In genomic region chr14:104135904-104136471, GRCh38 we compare ENCODE assay signal across 13 cellular contexts. TPM values are rescaled to one million over a fixed set of nuclear protein-coding genes. Genes with fewer than 3 reads are reported as not detected.
DNase-seq lines count a peak whose midpoint lies in the region; ATAC-seq, FAIRE-seq and TF ChIP-seq lines count a peak whose summit lies in the region.
"Had no signal": no experiment of that assay in that cellular context is flagged by ENCODE, and none has a peak within 500 bp of the region (broad histone marks: within the 10 kb centered on the region; RNA-seq: fewer than 3 reads in every experiment).

No MANE protein-coding gene starts in this region.

- H3K9me3 Mint-ChIP-seq in glutamatergic neuron (ENCODE audit: unreplicated experiment), result peaks cover 4% of the 10 kb centered on the region

- no peak overlapping the region for H2AFZ ChIP-seq in PC-9

- no peak overlapping the region for H3K4me3 Mint-ChIP-seq in glutamatergic neuron (ENCODE audit: unreplicated experiment)

- in situ Hi-C loops in KBM-7 (cut with MboI; ENCODE audit: low pct_unique_long_range_greater_than_20kb, low sequenced_read_pairs), result no loop called here

- no TSS peak for BruUV-seq in PC-9 (replicated peaks; lab: Mats Ljungman, UMichigan)

- intact Hi-C loops in pancreas (cut with DNase I) (loop anchor here in 2 of 3 donors (2.0 to 5.0 kb wide), 3 partner anchors 426 to 501 kb away; no protein-coding TSS in a partner anchor), PC-9 (cut with micrococcal nuclease; ENCODE audit: unreplicated experiment) (loop anchor here (2.0 to 5.0 kb wide), 2 partner anchors 429 to 506 kb away; no protein-coding TSS in a partner anchor)

- H3K4me1 Mint-ChIP-seq in glutamatergic neuron (ENCODE audit: low read depth, unreplicated experiment), result peaks cover 2% of the 10 kb centered on the region

- H3K4me1 ChIP-seq in pancreas, result peaks cover 4 to 9% (median 5%) of the 10 kb centered on the region in 3 donors
- peaks cover 0 to 3% of the 10 kb centered on the region in 2 donors for H3K4me1 ChIP-seq in small intestine (ENCODE audit: control insufficient read depth in 2 of 2, insufficient read depth in 1 of 2, low read depth in 1 of 2, low read length in 1 of 2)
- no peaks in the 10 kb centered on the region for H3K4me1 ChIP-seq in PC-9 (replicated peaks; ENCODE audit: insufficient read depth)

- H3K36me3 ChIP-seq in pancreas, result no peaks in the 10 kb centered on the region
- H3K36me3 ChIP-seq in small intestine (ENCODE audit: control insufficient read depth in 2 of 2, insufficient read depth in 2 of 2, low read length in 2 of 2), result no peaks in the 10 kb centered on the region
- H3K36me3 ChIP-seq in PC-9 (ENCODE audit: low read depth), result no peaks in the 10 kb centered on the region
- H3K36me3 ChIP-seq: gastroesophageal sphincter had no signal

- H3K4me3 ChIP-seq in pancreas (peak overlapping the region in 2 of 4 donors; percentile 22 to 33), small intestine (ENCODE audit: low read depth in 1 of 2, low read length in 2 of 2) (peak overlapping the region in 1 of 2 donors; percentile 23), PC-9 (no peak overlapping the region)

- POLR2A ChIA-PET in PC-9 (lab: Charles Lee; ENCODE audit: unreplicated experiment), result no interaction called here

- H3K27me3 Mint-ChIP-seq in glutamatergic neuron (ENCODE audit: unreplicated experiment), result peaks cover 5% of the 10 kb centered on the region

- no peak overlapping the region for H3K4me2 ChIP-seq in PC-9

- TF ChIP-seq CTCF in glutamatergic neuron (IDR thresholded peaks at IDR 0.05; ENCODE audit: partially characterized antibody, unreplicated experiment) (no peak), pancreas (IDR thresholded peaks at IDR 0.05) (no peak), PC-9 (conservative IDR thresholded peaks at IDR 0.05) (no peak)

- H3K36me3 Mint-ChIP-seq in glutamatergic neuron (ENCODE audit: unreplicated experiment), result no peaks in the 10 kb centered on the region

- H3K27me3 ChIP-seq in pancreas (peaks cover 0 to 14% (median 3%) of the 10 kb centered on the region in 4 donors), small intestine (ENCODE audit: control insufficient read depth in 2 of 2, insufficient read depth in 2 of 2, low read length in 2 of 2) (peaks cover 30 to 44% of the 10 kb centered on the region in 2 donors), PC-9 (ENCODE audit: insufficient read depth, low read depth) (peaks cover 23% of the 10 kb centered on the region)

- no peak overlapping the region for H3K27ac ChIP-seq in pancreas
- H3K27ac ChIP-seq in small intestine (ENCODE audit: low read depth in 1 of 2, low read length in 1 of 2), result no peak overlapping the region
- no peak overlapping the region for H3K27ac ChIP-seq in PC-9
- H3K27ac ChIP-seq: gastroesophageal sphincter had no signal

- no peak overlapping the region for H3K27ac Mint-ChIP-seq in glutamatergic neuron (ENCODE audit: unreplicated experiment)

- H3F3A ChIP-seq in PC-9 (ENCODE audit: insufficient read depth, low read depth), result no peaks in the 10 kb centered on the region

- H3K9me3 ChIP-seq in pancreas (no peaks in the 10 kb centered on the region), small intestine (ENCODE audit: control insufficient read depth, low read depth) (no peaks in the 10 kb centered on the region), PC-9 (ENCODE audit: insufficient read depth, low read depth) (no peaks in the 10 kb centered on the region)

- no peak for ATAC-seq in pancreas
- ATAC-seq: gastroesophageal sphincter had no signal

- WGBS in pancreas, 2 donors, result 1 to 2% methylated on average over 26 to 78 of the region's 78 CpGs
- 1 to 2% (median 1%) methylated on average over 34 to 78 of the region's 78 CpGs for WGBS in small intestine, 3 donors

- no peak for FAIRE-seq in pancreas (lab: Jason Lieb, UNC)
- FAIRE-seq in small intestine (lab: Jason Lieb, UNC), result no peak
- FAIRE-seq: GM19239, HTR-8/SVneo had no signal

- no peaks in the 10 kb centered on the region for H3K79me2 ChIP-seq in PC-9 (ENCODE audit: low read depth)

- CTCF ChIA-PET in PC-9 (lab: Charles Lee), result interaction anchor here (0.6 kb wide), 1 partner anchor 247 kb away, joined by 4 read pairs; no protein-coding TSS in a partner anchor

- no peaks in the 10 kb centered on the region for H3K9me2 ChIP-seq in PC-9 (ENCODE audit: insufficient read depth)

- DNase-seq in NCI-H2227 (lab: John Stamatoyannopoulos, UW; ENCODE audit: unreplicated experiment) (peak; percentile 54), NCI-H2227 treated with DMSO at 0.1 percent for 48 hours (lab: John Stamatoyannopoulos, UW) (no peak), KBM-7 (peak; percentile 15), glutamatergic neuron (peak; percentile 57), pancreas (peak; percentile 1 to 74 (median 26)), small intestine (no peak), PC-9 (no peak), C1 segment of cervical spinal cord (lab: John Stamatoyannopoulos, UW) (no peak)
- DNase-seq: cerebellar nuclear complex, NCI-H2081 had no signal

- H4K20me1 ChIP-seq in PC-9 (ENCODE audit: insufficient read depth), result peaks cover 2% of the 10 kb centered on the region; the same call in 1 of the 2 replicates

RNA-seq across cellular contexts. Expression of gene KIF26A, which starts 2.4 kb away (rescaled TPM):
- 5.9 TPM for total RNA-seq in glutamatergic neuron (ENCODE audit: unreplicated experiment)
- 10 to 100 TPM in 2 of 6 donors, 1 to 10 TPM in 4; 5.3 to 13.2 (median 8.4) TPM for total RNA-seq in pancreas
- 1 to 10 TPM; 3.6 to 4.3 TPM for polyA plus RNA-seq in pancreas
- polyA plus RNA-seq in small intestine, result 1 to 10 TPM in 1 of 3 donors, under 1 TPM in 1, not detected in 1; 0.27 to 4.8 TPM
- total RNA-seq in PC-9 (2021), result 0.17 and 0.53 TPM in 2 replicates

RNA-seq across cellular contexts. Expression of gene ASPG, which starts 50.5 kb away (rescaled TPM):
- not detected for total RNA-seq in glutamatergic neuron (ENCODE audit: unreplicated experiment)
- under 1 TPM in 4 of 6 donors, not detected in 2; 0.16 to 0.52 (median 0.19) TPM for total RNA-seq in pancreas
- polyA plus RNA-seq in pancreas, result under 1 TPM; 0.27 to 0.68 TPM
- 1 to 10 TPM in 2 of 3 donors, under 1 TPM in 1; 0.43 to 2.7 (median 1.9) TPM for polyA plus RNA-seq in small intestine
- total RNA-seq in PC-9 (2021), result 0.33 TPM in 1 of 2 replicates, not detected in the other

Comparison
In these comparisons a context has a peak if more than half of its experiments do, and no peak if none do; other contexts are left out.
1. DNase-seq: peak in NCI-H2227 (single experiment), KBM-7 (single experiment), glutamatergic neuron (single experiment) and pancreas (6 of 6); none in NCI-H2227 treated with DMSO at 0.1 percent for 48 hours (single experiment), small intestine (single experiment), PC-9 (0 of 2) and C1 segment of cervical spinal cord (0 of 14).